In the genomic region with DNA sequence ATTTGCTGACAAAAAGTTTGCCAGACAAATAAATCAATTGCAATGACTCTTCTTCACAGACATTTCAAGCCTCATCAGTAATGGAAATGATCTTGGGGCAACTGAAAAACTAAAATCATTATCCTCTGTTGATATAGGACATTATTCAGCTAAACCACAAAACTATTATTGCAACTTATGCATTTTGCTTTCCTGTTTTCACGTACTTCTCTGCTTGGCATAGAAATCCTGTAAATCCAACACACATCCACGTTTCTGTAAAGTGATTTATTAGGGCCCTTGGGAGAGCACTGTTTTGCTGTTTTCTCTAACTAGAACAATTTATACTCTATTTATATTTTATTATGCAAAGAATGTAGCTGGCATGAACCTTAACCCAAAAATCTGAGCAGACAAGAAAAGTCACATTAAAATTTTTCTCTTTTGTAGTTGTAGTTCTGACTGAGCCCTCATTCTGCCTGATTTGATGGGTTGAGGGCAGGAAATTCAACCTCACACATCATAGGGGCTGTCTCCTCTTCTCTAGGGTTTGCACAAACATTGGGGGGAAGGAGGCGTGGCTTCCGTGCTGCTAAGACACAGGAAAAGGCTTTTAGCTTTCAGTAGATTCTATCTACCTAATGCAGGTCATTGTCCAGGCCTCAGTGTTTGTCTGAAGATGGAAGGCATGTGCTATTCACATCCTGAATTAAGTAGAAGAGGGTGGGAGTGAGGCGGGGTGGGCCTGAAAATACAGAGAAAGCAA, we compare ENCODE assay signal across 1 cellular context.
TF ChIP-seq lines count a peak whose summit lies in the region.

No MANE protein-coding gene starts in this region.

TF ChIP-seq in GM23338, 12 proteins besides CTCF, POLR2A, EP300 and RAD21 (continued from another document):
- TF ChIP-seq, protein P1, sequence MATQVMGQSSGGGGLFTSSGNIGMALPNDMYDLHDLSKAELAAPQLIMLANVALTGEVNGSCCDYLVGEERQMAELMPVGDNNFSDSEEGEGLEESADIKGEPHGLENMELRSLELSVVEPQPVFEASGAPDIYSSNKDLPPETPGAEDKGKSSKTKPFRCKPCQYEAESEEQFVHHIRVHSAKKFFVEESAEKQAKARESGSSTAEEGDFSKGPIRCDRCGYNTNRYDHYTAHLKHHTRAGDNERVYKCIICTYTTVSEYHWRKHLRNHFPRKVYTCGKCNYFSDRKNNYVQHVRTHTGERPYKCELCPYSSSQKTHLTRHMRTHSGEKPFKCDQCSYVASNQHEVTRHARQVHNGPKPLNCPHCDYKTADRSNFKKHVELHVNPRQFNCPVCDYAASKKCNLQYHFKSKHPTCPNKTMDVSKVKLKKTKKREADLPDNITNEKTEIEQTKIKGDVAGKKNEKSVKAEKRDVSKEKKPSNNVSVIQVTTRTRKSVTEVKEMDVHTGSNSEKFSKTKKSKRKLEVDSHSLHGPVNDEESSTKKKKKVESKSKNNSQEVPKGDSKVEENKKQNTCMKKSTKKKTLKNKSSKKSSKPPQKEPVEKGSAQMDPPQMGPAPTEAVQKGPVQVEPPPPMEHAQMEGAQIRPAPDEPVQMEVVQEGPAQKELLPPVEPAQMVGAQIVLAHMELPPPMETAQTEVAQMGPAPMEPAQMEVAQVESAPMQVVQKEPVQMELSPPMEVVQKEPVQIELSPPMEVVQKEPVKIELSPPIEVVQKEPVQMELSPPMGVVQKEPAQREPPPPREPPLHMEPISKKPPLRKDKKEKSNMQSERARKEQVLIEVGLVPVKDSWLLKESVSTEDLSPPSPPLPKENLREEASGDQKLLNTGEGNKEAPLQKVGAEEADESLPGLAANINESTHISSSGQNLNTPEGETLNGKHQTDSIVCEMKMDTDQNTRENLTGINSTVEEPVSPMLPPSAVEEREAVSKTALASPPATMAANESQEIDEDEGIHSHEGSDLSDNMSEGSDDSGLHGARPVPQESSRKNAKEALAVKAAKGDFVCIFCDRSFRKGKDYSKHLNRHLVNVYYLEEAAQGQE (IDR thresholded peaks at IDR 0.05; ENCODE audit: unreplicated experiment): no peak
- TF ChIP-seq ZNF331 (CRISPR knock-in tag; IDR thresholded peaks at IDR 0.05; ENCODE audit: low read depth): no peak
- no peak for TF ChIP-seq STAT1 (IDR thresholded peaks at IDR 0.05; ENCODE audit: unreplicated experiment)
- TF ChIP-seq ZNF114 (CRISPR knock-in tag; IDR thresholded peaks at IDR 0.05): no peak
